In genomic region chr4:24795666-24796381, GRCh38 we compare ENCODE assay signal across 10 cellular contexts. TPM values are rescaled to one million over a fixed set of nuclear protein-coding genes. Genes with fewer than 3 reads are reported as not detected.
DNase-seq lines count a peak whose midpoint lies in the region; ATAC-seq and TF ChIP-seq lines count a peak whose summit lies in the region.
"Had no signal": no experiment of that assay in that cellular context is flagged by ENCODE, and none has a peak within 500 bp of the region (broad histone marks: within the 10 kb centered on the region; RNA-seq: fewer than 3 reads in every experiment).

No MANE protein-coding gene starts in this region.

- TF ChIP-seq CTCF in fibroblast of mammary gland (conservative IDR thresholded peaks at IDR 0.05; ENCODE audit: control insufficient read depth, insufficient read depth, low read depth, low read length) (no peak), transverse colon (IDR thresholded peaks at IDR 0.05) (no peak)

- H3K36me3 ChIP-seq in muscle layer of duodenum (ENCODE audit: control insufficient read depth in 1 of 2, insufficient read depth in 2 of 2, low read length in 2 of 2), result peaks cover 0 to 3% of the 10 kb centered on the region in 2 donors
- H3K36me3 ChIP-seq in transverse colon, result no peaks in the 10 kb centered on the region

- in situ Hi-C loops in transverse colon (cut with MboI; ENCODE audit: low pct_ligation_motif_present in 1 of 4, low pct_unique_long_range_greater_than_20kb in 1 of 4, low sequenced_read_pairs in 3 of 4), result no loop called here

- ATAC-seq in SK-N-SH treated with all-trans-retinoic acid at 6 μM for 48 hours (peak; percentile 41), HG02610 (IDR thresholded peaks at IDR 0.05; ENCODE audit: unreplicated experiment) (no peak), HG02759 (IDR thresholded peaks at IDR 0.05; ENCODE audit: unreplicated experiment) (no peak)

- 27 to 37% methylated on average over 6 to 9 of the region's 9 CpGs for WGBS in transverse colon (ENCODE audit: low coverage in 1 of 2), 2 donors

- intact Hi-C loops in transverse colon (cut with DNase I; ENCODE audit: low total_unique reads), result no loop called here

- DNase-seq in fibroblast of mammary gland (ENCODE audit: low read depth), result no peak
- no peak for DNase-seq in transverse colon
- DNase-seq in NCI-H2227 (lab: John Stamatoyannopoulos, UW; ENCODE audit: unreplicated experiment), result no peak
- DNase-seq in activated CD8-positive, alpha-beta memory T cell treated with anti-CD3 and anti-CD28 coated beads for 24 hours, result no peak
- DNase-seq: GDM1; stimulated activated CD4-positive, alpha-beta T cell treated with anti-CD3 and anti-CD28 coated beads, Interleukin-1b, Interleukin-23, amount 100 ng/mL, for 48 hours had no signal

- H3K9me3 ChIP-seq in muscle layer of duodenum (ENCODE audit: control insufficient read depth in 1 of 2, low read length in 2 of 2) (no peaks in the 10 kb centered on the region), transverse colon (no peaks in the 10 kb centered on the region)

- TF ChIP-seq EP300 in transverse colon (IDR thresholded peaks at IDR 0.05; ENCODE audit: low read depth), result no peak

- H3K4me1 ChIP-seq in muscle layer of duodenum (ENCODE audit: control insufficient read depth in 1 of 2, insufficient read depth in 2 of 2, low read length in 2 of 2) (peaks cover 3 to 26% of the 10 kb centered on the region in 2 donors), transverse colon (peaks cover 0 to 42% (median 19%) of the 10 kb centered on the region in 4 donors)

- H3K27ac ChIP-seq in muscle layer of duodenum (ENCODE audit: low read length) (peak overlapping the region; percentile 97), transverse colon (peak overlapping the region; percentile 83 to 90 (median 86))

- H3K4me3 ChIP-seq in fibroblast of mammary gland (ENCODE audit: control insufficient read depth, low read depth, low read length), result peak overlapping the region; percentile 22
- peak overlapping the region; percentile 59 to 66 for H3K4me3 ChIP-seq in muscle layer of duodenum (ENCODE audit: low read depth in 1 of 2, low read length in 2 of 2)
- H3K4me3 ChIP-seq in transverse colon, result peak overlapping the region; percentile 14 to 43 (median 22)

- no peak for TF ChIP-seq POLR2A in transverse colon (IDR thresholded peaks at IDR 0.05)

- peaks cover 12% of the 10 kb centered on the region for H3K27me3 ChIP-seq in muscle layer of duodenum (ENCODE audit: low read depth, low read length)
- peaks cover 19% of the 10 kb centered on the region for H3K27me3 ChIP-seq in transverse colon

TF ChIP-seq in SK-N-SH treated with all-trans-retinoic acid at 6 μM for 48 hours, 23 proteins besides CTCF, POLR2A, EP300 and RAD21:
- TF ChIP-seq TSHZ2 (CRISPR knock-in tag; IDR thresholded peaks at IDR 0.05) (no peak), POU6F1 (CRISPR knock-in tag; IDR thresholded peaks at IDR 0.05; ENCODE audit: borderline replicate concordance, low read depth) (no peak), ZFP3 (CRISPR knock-in tag; IDR thresholded peaks at IDR 0.05) (no peak), CSDC2 (CRISPR knock-in tag; IDR thresholded peaks at IDR 0.05) (no peak), ZNF565 (CRISPR knock-in tag; conservative IDR thresholded peaks at IDR 0.05; ENCODE audit: low read depth) (no peak), RARB (CRISPR knock-in tag; IDR thresholded peaks at IDR 0.05) (no peak), PPARA (CRISPR knock-in tag; IDR thresholded peaks at IDR 0.05; ENCODE audit: borderline replicate concordance) (no peak), PATZ1 (CRISPR knock-in tag; IDR thresholded peaks at IDR 0.05; ENCODE audit: borderline replicate concordance) (no peak), CREB5 (CRISPR knock-in tag; IDR thresholded peaks at IDR 0.05; ENCODE audit: low read depth) (no peak), ARNTL (CRISPR knock-in tag; IDR thresholded peaks at IDR 0.05; ENCODE audit: borderline replicate concordance, low read depth) (no peak)

RNA-seq across cellular contexts. Expression of gene SOD3, which starts 0.5 kb away (rescaled TPM):
- 100 to 1,000 TPM in 1 of 4 donors, 10 to 100 TPM in 3; 27.7 to 112 (median 71.7) TPM for total RNA-seq in transverse colon
